ENCODE assay signal across 21 cellular contexts in genomic region chr5:133734916-133735315, GRCh38.
DNase-seq lines count a peak whose midpoint lies in the region; ATAC-seq, FAIRE-seq and TF ChIP-seq lines count a peak whose summit lies in the region.
"Had no signal": no experiment of that assay in that cellular context is flagged by ENCODE, and none has a peak within 500 bp of the region (broad histone marks: within the 10 kb centered on the region; RNA-seq: fewer than 3 reads in every experiment).

No MANE protein-coding gene starts in this region.

- no peak overlapping the region for H2AFZ ChIP-seq in HepG2 (ENCODE audit: low read length)
- peak overlapping the region; percentile 22 for H2AFZ ChIP-seq in endothelial cell of umbilical vein (ENCODE audit: low read depth, low read length)

- in situ Hi-C loops in HepG2 (cut with HindIII; ENCODE audit: extremely low pct_ligation_motif_present, low pct_unique_long_range_greater_than_20kb), result no loop called here

- FAIRE-seq in HepG2 (lab: Jason Lieb, UNC), result no peak
- FAIRE-seq in endothelial cell of umbilical vein (lab: Jason Lieb, UNC), result no peak
- FAIRE-seq: D721Med, H54, RCC 7860 had no signal

- H3K4me2 ChIP-seq in HepG2 (ENCODE audit: low read depth, low read length) (0 out of 2 replicates have a peak overlapping the region, but pooled peaks have one; percentile 12), endothelial cell of umbilical vein (ENCODE audit: insufficient read depth, low read length) (no peak overlapping the region)

- H3K27ac Mint-ChIP-seq in type B pancreatic cell, result no peak overlapping the region
- H3K27ac Mint-ChIP-seq: B cell had no signal

- 2% methylated on average over 8 of the region's 8 CpGs for WGBS in HepG2 (ENCODE audit: low lambda C conversion rate)
- 54% methylated on average over 7 of the region's 8 CpGs for WGBS in right lobe of liver (ENCODE audit: insufficient coverage, low coverage, low lambda C conversion rate, missing lambda C conversion rate)

- BruUV-seq in HepG2 (replicated peaks; lab: Mats Ljungman, UMichigan) (no TSS peak), endothelial cell of umbilical vein (replicated peaks; lab: Mats Ljungman, UMichigan) (no TSS peak)

- no peaks in the 10 kb centered on the region for H3K9me1 ChIP-seq in endothelial cell of umbilical vein (replicated peaks; ENCODE audit: control insufficient read depth, extremely low read depth, insufficient read depth, low read length)

- H3K27me3 Mint-ChIP-seq in type B pancreatic cell, result no peaks in the 10 kb centered on the region
- H3K27me3 Mint-ChIP-seq: B cell had no signal

- TF ChIP-seq RAD21 in HepG2 (CRISPR knock-in tag; IDR thresholded peaks at IDR 0.05), result no peak

- H3K9ac ChIP-seq in HepG2 (ENCODE audit: insufficient read depth, low read depth, low read length), result no peak overlapping the region
- H3K9ac ChIP-seq in endothelial cell of umbilical vein (replicated peaks; ENCODE audit: extremely low read depth, insufficient read depth, low read length), result no peak overlapping the region

- H3K9me3 ChIP-seq in HepG2 (ENCODE audit: low read length) (peaks cover 7% of the 10 kb centered on the region), right lobe of liver (no peaks in the 10 kb centered on the region), SJCRH30 (replicated peaks) (no peaks in the 10 kb centered on the region; the same call in 1 of the 2 replicates), endothelial cell of umbilical vein (replicated peaks; ENCODE audit: control insufficient read depth, insufficient read depth, low read length) (no peaks in the 10 kb centered on the region), BE2C (no peaks in the 10 kb centered on the region)

- POLR2A ChIA-PET in HepG2 (lab: Yijun Ruan, JAX), result no interaction called here
- POLR2A ChIA-PET in endothelial cell of umbilical vein (lab: Charles Lee), result no interaction called here

- dilution Hi-C loops in endothelial cell of umbilical vein (cut with MboI; ENCODE audit: extremely low pct_ligation_motif_present, low sequenced_read_pairs), result no loop called here

- no peak for DNase-seq in HepG2 (ENCODE audit: low spot score)
- no peak for DNase-seq in right lobe of liver
- no peak for DNase-seq in SJCRH30
- peak; percentile 13 for DNase-seq in endothelial cell of umbilical vein (ENCODE audit: low read depth, low spot score)
- peak; percentile 22 for DNase-seq in type B pancreatic cell (ENCODE audit: extremely low spot score, unreplicated experiment)
- no peak for DNase-seq in cerebellar nuclear complex (lab: John Stamatoyannopoulos, UW)
- no peak for DNase-seq in BE2C
- DNase-seq: GDM1, KBM-7, MM.1S, NCI-H1092, NCI-H1436, NCI-H2227 treated with DMSO at 0.1 percent for 48 hours, NCI-H510A treated with DMSO at 0.1 percent for 48 hours, Right ventricle myocardium superior had no signal

- TF ChIP-seq EP300 in HepG2 (IDR thresholded peaks at IDR 0.05; ENCODE audit: low read depth in 2 of 2, low read length in 2 of 2) (no peak), HepG2 (CRISPR knock-in tag; IDR thresholded peaks at IDR 0.05; ENCODE audit: borderline replicate concordance) (no peak)

- intact Hi-C loops in HepG2 (cut with micrococcal nuclease; ENCODE audit: unreplicated experiment), result no loop called here
- intact Hi-C loops in right lobe of liver (cut with DNase I), result no loop called here
- intact Hi-C loops in endothelial cell of umbilical vein (cut with micrococcal nuclease), result loop anchor here (2.0 kb wide), 1 partner anchor 132 kb away; no protein-coding TSS in a partner anchor

- H3K4me1 ChIP-seq in HepG2 (ENCODE audit: insufficient read depth, low read length) (peaks cover 13% of the 10 kb centered on the region), right lobe of liver (no peaks in the 10 kb centered on the region), SJCRH30 (peaks cover 11% of the 10 kb centered on the region; the same call in 1 of the 2 replicates), endothelial cell of umbilical vein (ENCODE audit: control insufficient read depth, extremely low read depth, insufficient read depth, low read length) (peaks cover 16% of the 10 kb centered on the region), BE2C (no peaks in the 10 kb centered on the region)

- no peaks in the 10 kb centered on the region for H3K79me2 ChIP-seq in HepG2 (ENCODE audit: insufficient read depth, low read length)
- H3K79me2 ChIP-seq in endothelial cell of umbilical vein (ENCODE audit: control insufficient read depth, insufficient read depth, low read length), result no peaks in the 10 kb centered on the region

- peaks cover 14% of the 10 kb centered on the region for H3K9me3 Mint-ChIP-seq in type B pancreatic cell

- CTCF ChIA-PET in HepG2 (lab: Yijun Ruan, JAX; ENCODE audit: low intra/inter-chr PET ratio, low total read pairs), result no interaction called here
- CTCF ChIA-PET in endothelial cell of umbilical vein (lab: Charles Lee), result interaction anchor here (1.0 to 1.2 kb wide), 2 partner anchors 19 to 97 kb away, joined by 3 to 5 read pairs; no protein-coding TSS in a partner anchor

- TF ChIP-seq POLR2A in HepG2 (IDR thresholded peaks at IDR 0.05; ENCODE audit: insufficient read depth in 1 of 2, low read depth in 2 of 2, low read length in 2 of 2), result no peak
- TF ChIP-seq POLR2A in right lobe of liver (IDR thresholded peaks at IDR 0.05), result no peak
- no peak for TF ChIP-seq POLR2A in endothelial cell of umbilical vein (IDR thresholded peaks at IDR 0.05; ENCODE audit: low read depth, low read length)

- H4K20me1 ChIP-seq in HepG2 (ENCODE audit: insufficient read depth, low read length), result no peaks in the 10 kb centered on the region
- no peaks in the 10 kb centered on the region for H4K20me1 ChIP-seq in endothelial cell of umbilical vein (replicated peaks; ENCODE audit: control insufficient read depth, extremely low read depth, insufficient read depth, low read length)

- H3K4me1 Mint-ChIP-seq in type B pancreatic cell (ENCODE audit: unreplicated experiment), result no peaks in the 10 kb centered on the region
- H3K4me1 Mint-ChIP-seq: B cell had no signal

- H3K4me3 ChIP-seq in HepG2 (replicated peaks in 1 of 3; ENCODE audit: insufficient read depth in 1 of 3, low read depth in 2 of 3, low read length in 3 of 3) (no peak overlapping the region), right lobe of liver (no peak overlapping the region), SJCRH30 (no peak overlapping the region), endothelial cell of umbilical vein (replicated peaks in 1 of 3; ENCODE audit: insufficient read depth in 1 of 3, low read depth in 1 of 3, low read length in 3 of 3) (no peak overlapping the region), BE2C (ENCODE audit: low read depth, low read length) (no peak overlapping the region)
- H3K4me3 ChIP-seq: SK-N-MC had no signal

- H3K27ac ChIP-seq in HepG2 (ENCODE audit: extremely low read length, insufficient read depth, low read length), result no peak overlapping the region
- no peak overlapping the region for H3K27ac ChIP-seq in right lobe of liver
- peak overlapping the region; percentile 17; the same call in 1 of the 2 replicates for H3K27ac ChIP-seq in SJCRH30
- H3K27ac ChIP-seq in endothelial cell of umbilical vein (ENCODE audit: insufficient read depth, low read depth, low read length), result peak overlapping the region; percentile 78
- H3K27ac ChIP-seq: SK-N-MC had no signal

- no peaks in the 10 kb centered on the region for H3K36me3 Mint-ChIP-seq in type B pancreatic cell

- H3K36me3 ChIP-seq in HepG2 (replicated peaks in 1 of 2; ENCODE audit: control insufficient read depth in 1 of 2, insufficient read depth in 2 of 2, low read length in 2 of 2) (no peaks in the 10 kb centered on the region), right lobe of liver (no peaks in the 10 kb centered on the region), SJCRH30 (no peaks in the 10 kb centered on the region), endothelial cell of umbilical vein (ENCODE audit: control insufficient read depth in 2 of 2, extremely low read depth in 1 of 2, insufficient read depth in 2 of 2, low read length in 2 of 2) (no peaks in the 10 kb centered on the region), BE2C (no peaks in the 10 kb centered on the region)

- ATAC-seq in HepG2 (no peak), right lobe of liver (no peak), HG02970 (IDR thresholded peaks at IDR 0.05; ENCODE audit: low FRiP score, unreplicated experiment) (no peak)

- H3K27me3 ChIP-seq in HepG2 (ENCODE audit: control insufficient read depth in 1 of 2, insufficient read depth in 2 of 2, low read length in 2 of 2) (peaks cover 0 to 12% of the 10 kb centered on the region in 2 experiments; a peak in 1 of 5 replicates), right lobe of liver (no peaks in the 10 kb centered on the region), SJCRH30 (no peaks in the 10 kb centered on the region), endothelial cell of umbilical vein (ENCODE audit: control insufficient read depth in 2 of 2, insufficient read depth in 2 of 2, low read length in 2 of 2) (no peaks in the 10 kb centered on the region), BE2C (no peaks in the 10 kb centered on the region)

- TF ChIP-seq CTCF in HepG2 (CRISPR knock-in tag; IDR thresholded peaks at IDR 0.05), result no peak
- TF ChIP-seq CTCF in right lobe of liver (IDR thresholded peaks at IDR 0.05), result no peak
- TF ChIP-seq CTCF in endothelial cell of umbilical vein (IDR thresholded peaks at IDR 0.05; ENCODE audit: extremely low read depth in 1 of 2, insufficient read depth in 1 of 2, low read depth in 1 of 2, low read length in 2 of 2), result no peak
- no peak for TF ChIP-seq CTCF in type B pancreatic cell (conservative IDR thresholded peaks at IDR 0.05)
- TF ChIP-seq CTCF in BE2C (IDR thresholded peaks at IDR 0.05; ENCODE audit: low read depth, low read length), result no peak

- no peak overlapping the region for H3K4me3 Mint-ChIP-seq in type B pancreatic cell
- H3K4me3 Mint-ChIP-seq: B cell had no signal

TF ChIP-seq in HepG2, 621 proteins besides CTCF, POLR2A, EP300 and RAD21 (continues in another document):
- no peak for TF ChIP-seq ZNF703 (CRISPR knock-in tag; IDR thresholded peaks at IDR 0.05; ENCODE audit: borderline replicate concordance)
- TF ChIP-seq PCBP2 (optimal IDR thresholded peaks at IDR 0.05; ENCODE audit: low read depth, low read length, poor library complexity, severe bottlenecking), result no peak

TF ChIP-seq in endothelial cell of umbilical vein, 7 proteins besides CTCF, POLR2A, EP300 and RAD21:
- no peak for TF ChIP-seq MAX (IDR thresholded peaks at IDR 0.05; ENCODE audit: insufficient read depth, insufficient read length)

Comparison
In these comparisons a context has a peak if more than half of its experiments do, and no peak if none do; other contexts are left out.
1. DNase-seq: peak in endothelial cell of umbilical vein (single experiment) and type B pancreatic cell (single experiment); none in HepG2 (single experiment), right lobe of liver (0 of 3), SJCRH30 (0 of 2), cerebellar nuclear complex (0 of 2) and BE2C (single experiment).
2. H3K27ac ChIP-seq: peak in SJCRH30 (single experiment) and endothelial cell of umbilical vein (single experiment); none in HepG2 (single experiment) and right lobe of liver (0 of 3).